1 cellular context compared by ENCODE assay signal in genomic region chr21:35048183-35048601, GRCh38.
TF ChIP-seq lines count a peak whose summit lies in the region.

No MANE protein-coding gene starts in this region.

TF ChIP-seq in HEK293, 187 proteins besides CTCF, POLR2A, EP300 and RAD21 (continued from another document):
- no peak for TF ChIP-seq ELK4 (IDR thresholded peaks at IDR 0.05; ENCODE audit: borderline replicate concordance, low read depth, low read length)
- no peak for TF ChIP-seq HOXD13 (CRISPR knock-in tag; IDR thresholded peaks at IDR 0.05; ENCODE audit: borderline replicate concordance)
- no peak for TF ChIP-seq IKZF3 (tag by site-specific recombination; IDR thresholded peaks at IDR 0.05)
- no peak for TF ChIP-seq ZNF19 (tag by site-specific recombination; IDR thresholded peaks at IDR 0.05; ENCODE audit: low read depth)
- no peak for TF ChIP-seq ZBTB6 (tag by site-specific recombination; IDR thresholded peaks at IDR 0.05)
- no peak for TF ChIP-seq ZSCAN16 (tag by site-specific recombination; IDR thresholded peaks at IDR 0.05)
- no peak for TF ChIP-seq ZNF18 (tag by site-specific recombination; IDR thresholded peaks at IDR 0.05)
- no peak for TF ChIP-seq ZNF747 (tag by site-specific recombination; IDR thresholded peaks at IDR 0.05)
- TF ChIP-seq ZBTB17 (tag by site-specific recombination; IDR thresholded peaks at IDR 0.05): peak; percentile 50
- 0 out of 2 replicates have a peak, but pooled peaks have one; percentile 24 for TF ChIP-seq ZBTB20 (tag by site-specific recombination; IDR thresholded peaks at IDR 0.05)
